Comparison of ENCODE assay signal across 8 cellular contexts in the genomic region with DNA sequence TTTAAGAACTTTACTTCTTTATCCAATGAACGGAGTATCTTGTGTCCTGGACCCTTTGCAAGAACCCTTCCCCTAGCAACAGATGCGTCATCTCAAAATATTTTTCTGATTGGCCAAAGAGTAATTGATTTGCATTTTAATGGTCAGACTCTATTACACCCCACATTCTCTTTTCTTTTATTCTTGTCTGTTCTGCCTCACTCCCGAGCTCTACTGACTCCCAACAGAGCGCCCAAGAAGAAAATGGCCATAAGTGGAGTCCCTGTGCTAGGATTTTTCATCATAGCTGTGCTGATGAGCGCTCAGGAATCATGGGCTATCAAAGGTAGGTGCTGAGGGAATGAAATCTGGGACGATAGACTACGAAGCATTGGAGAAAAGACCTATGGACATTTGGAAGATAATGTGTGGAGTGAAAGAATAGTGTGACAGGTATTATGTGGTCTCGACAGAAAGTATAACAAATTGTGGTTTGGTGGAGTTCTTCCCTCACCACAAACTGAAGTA. TPM values are rescaled to one million over a fixed set of nuclear protein-coding genes. Genes with fewer than 3 reads are reported as not detected.
DNase-seq lines count a peak whose midpoint lies in the region; ATAC-seq and TF ChIP-seq lines count a peak whose summit lies in the region.

A gene (plus strand): TSS at position 180 of the 507 bp plus-strand sequence. CDS start 64 bp downstream, at position 244.

- TF ChIP-seq POLR2A in upper lobe of left lung (IDR thresholded peaks at IDR 0.05), result peak in 3 of 4 donors; percentile 33 to 92 (median 66)

- no peaks in the 10 kb centered on the region for H3K9me3 Mint-ChIP-seq in dendritic cell treated with granulocyte-macrophage colony-stimulating factor and Interleukin-4, amounts not matched to agents 40 ng/mL and 50 ng/mL, for 4 days

- H3K27ac ChIP-seq in liver (ENCODE audit: low read depth in 1 of 2, low read length in 2 of 2) (peak within 1 kb of the TSS; percentile 4 to 67), upper lobe of left lung (peak within 1 kb of the TSS; percentile 68 to 89 (median 82))

- H3K27me3 ChIP-seq in liver (ENCODE audit: control insufficient read depth in 4 of 4, insufficient read depth in 4 of 4, low read length in 3 of 4), result peaks cover 0 to 1% (median 0%) of the 10 kb centered on the region in 4 donors
- H3K27me3 ChIP-seq in upper lobe of left lung, result no peaks in the 10 kb centered on the region

- peak within 1 kb of the TSS in 1 of 2 donors; percentile 45 for H3K9ac ChIP-seq in liver (ENCODE audit: low read depth in 1 of 2, low read length in 2 of 2)

- H3K9me3 ChIP-seq in liver (ENCODE audit: control insufficient read depth in 4 of 4, low read length in 3 of 4), result no peaks in the 10 kb centered on the region
- no peaks in the 10 kb centered on the region for H3K9me3 ChIP-seq in upper lobe of left lung

- peak within 1 kb of the TSS; percentile 99 for H3K27ac Mint-ChIP-seq in dendritic cell treated with granulocyte-macrophage colony-stimulating factor and Interleukin-4, amounts not matched to agents 40 ng/mL and 50 ng/mL, for 4 days

- H3K4me3 Mint-ChIP-seq in dendritic cell treated with granulocyte-macrophage colony-stimulating factor and Interleukin-4, amounts not matched to agents 40 ng/mL and 50 ng/mL, for 4 days, result peak within 1 kb of the TSS; percentile 88

- TF ChIP-seq RAD21 in liver (IDR thresholded peaks at IDR 0.05), result peak in 1 of 2 donors; percentile 6

- ATAC-seq in GM19463 (IDR thresholded peaks at IDR 0.05; ENCODE audit: unreplicated experiment) (peak; percentile 46), HG03558 (IDR thresholded peaks at IDR 0.05; ENCODE audit: extremely low read depth, unreplicated experiment) (peak; percentile 40), upper lobe of left lung (ENCODE audit: low FRiP score in 2 of 2) (peak; percentile 81 to 88)

- 28% methylated on average over 8 of the region's 8 CpGs for WGBS in liver
- WGBS in upper lobe of left lung, 2 donors, result 6 to 12% methylated on average over 8 of the region's 8 CpGs

- no peaks in the 10 kb centered on the region for H3K36me3 ChIP-seq in liver (ENCODE audit: control insufficient read depth in 4 of 4, insufficient read depth in 3 of 4, low read depth in 1 of 4, low read length in 3 of 4)
- H3K36me3 ChIP-seq in upper lobe of left lung, result peaks cover 6 to 20% (median 15%) of the 10 kb centered on the region in 4 donors

- TF ChIP-seq CTCF in liver (IDR thresholded peaks at IDR 0.05; ENCODE audit: low read depth, low read length, missing input control) (no peak), upper lobe of left lung (IDR thresholded peaks at IDR 0.05) (no peak)

- DNase-seq in GM04504 (ENCODE audit: low read depth) (peak; percentile 12), SW480 (ENCODE audit: low spot score) (peak; percentile 61), upper lobe of left lung (no peak), NCI-H524 treated with DMSO at 0.1 percent for 48 hours (lab: John Stamatoyannopoulos, UW) (no peak)

- peaks cover 72% of the 10 kb centered on the region for H3K4me1 Mint-ChIP-seq in dendritic cell treated with granulocyte-macrophage colony-stimulating factor and Interleukin-4, amounts not matched to agents 40 ng/mL and 50 ng/mL, for 4 days (ENCODE audit: low read depth)

- intact Hi-C loops in dendritic cell treated with granulocyte-macrophage colony-stimulating factor and Interleukin-4, amounts not matched to agents 40 ng/mL and 50 ng/mL, for 4 days (cut with micrococcal nuclease), result loop anchor here (5.0 kb wide), 2 partner anchors 148 to 228 kb away; a partner anchor contains a TSS

- H3K4me1 ChIP-seq in liver (ENCODE audit: control insufficient read depth in 4 of 4, insufficient read depth in 4 of 4, low read length in 3 of 4) (no peaks in the 10 kb centered on the region), upper lobe of left lung (peaks cover 13 to 37% (median 24%) of the 10 kb centered on the region in 4 donors)

- H3K27me3 Mint-ChIP-seq in dendritic cell treated with granulocyte-macrophage colony-stimulating factor and Interleukin-4, amounts not matched to agents 40 ng/mL and 50 ng/mL, for 4 days, result no peaks in the 10 kb centered on the region

- peak within 1 kb of the TSS; percentile 11 to 58 (median 28) for H3K4me3 ChIP-seq in liver (ENCODE audit: low read depth in 1 of 3, low read length in 3 of 3)
- peak within 1 kb of the TSS in 3 of 4 donors; percentile 53 to 68 (median 55) for H3K4me3 ChIP-seq in upper lobe of left lung

- TF ChIP-seq EP300 in upper lobe of left lung (IDR thresholded peaks at IDR 0.05), result no peak

- H3K36me3 Mint-ChIP-seq in dendritic cell treated with granulocyte-macrophage colony-stimulating factor and Interleukin-4, amounts not matched to agents 40 ng/mL and 50 ng/mL, for 4 days (ENCODE audit: low read depth), result peaks cover 59% of the 10 kb centered on the region

TF ChIP-seq in liver, 16 proteins besides CTCF, POLR2A, EP300 and RAD21:
- no peak for TF ChIP-seq GABPA (IDR thresholded peaks at IDR 0.05 in 1 of 2, conservative IDR thresholded peaks at IDR 0.05 in 1 of 2)
- no peak for TF ChIP-seq RXRA (IDR thresholded peaks at IDR 0.05)
- TF ChIP-seq TAF1 (conservative IDR thresholded peaks at IDR 0.05), result no peak
- TF ChIP-seq, protein P1, sequence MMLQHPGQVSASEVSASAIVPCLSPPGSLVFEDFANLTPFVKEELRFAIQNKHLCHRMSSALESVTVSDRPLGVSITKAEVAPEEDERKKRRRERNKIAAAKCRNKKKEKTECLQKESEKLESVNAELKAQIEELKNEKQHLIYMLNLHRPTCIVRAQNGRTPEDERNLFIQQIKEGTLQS (IDR thresholded peaks at IDR 0.05), result no peak
- peak; percentile 16 for TF ChIP-seq YY1 (IDR thresholded peaks at IDR 0.05)
- TF ChIP-seq HNF4A (conservative IDR thresholded peaks at IDR 0.05), result no peak
TF ChIP-seq in liver: peak in this region for 1.

RNA-seq across cellular contexts. Expression of the gene that starts here (rescaled TPM):
- total RNA-seq in liver (10 to 100 TPM; 82.1 to 94.2 TPM), upper lobe of left lung (1,000 to 10,000 TPM in 3 of 6 donors, 100 to 1,000 TPM in 3; 202 to 2,231 (median 1,304) TPM)
- polyA plus RNA-seq in liver, result 100 to 1,000 TPM in 1 of 2 donors, 10 to 100 TPM in 1; 53.4 to 145 TPM

Comparison
In these comparisons a context has a peak if more than half of its experiments do, and no peak if none do; other contexts are left out.
1. DNase-seq: peak in GM04504 (single experiment) and SW480 (single experiment); none in upper lobe of left lung (0 of 2) and NCI-H524 treated with DMSO at 0.1 percent for 48 hours (single experiment).
2. Peak in every context shown above with its lines, with median percentiles within 50 percentile points of each other: ATAC-seq.